Comparison of ENCODE assay signal across 9 cellular contexts in the genomic region with DNA sequence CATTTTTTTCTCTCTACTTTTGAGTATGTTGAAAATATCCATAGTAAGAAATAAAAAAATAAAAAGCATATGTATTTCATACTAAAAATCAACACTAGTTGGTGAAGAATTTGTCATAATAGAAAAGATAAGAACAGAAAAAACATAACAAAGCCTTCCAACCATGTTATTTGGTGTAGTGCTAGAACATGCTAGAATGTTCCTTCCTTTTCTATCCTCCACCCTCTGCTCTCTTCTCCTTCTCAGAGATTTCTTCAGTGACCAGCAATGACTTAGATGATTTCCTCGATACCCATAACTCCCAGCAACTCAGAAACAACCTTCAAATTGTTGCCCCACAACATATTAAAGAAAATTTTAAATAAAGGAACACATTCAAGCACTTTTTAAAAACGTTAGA. TPM values are rescaled to one million over a fixed set of nuclear protein-coding genes. Genes with fewer than 3 reads are reported as not detected.
DNase-seq lines count a peak whose midpoint lies in the region; ATAC-seq and TF ChIP-seq lines count a peak whose summit lies in the region.
"Had no signal": no experiment of that assay in that cellular context is flagged by ENCODE, and none has a peak within 500 bp of the region (broad histone marks: within the 10 kb centered on the region; RNA-seq: fewer than 3 reads in every experiment).

No MANE protein-coding gene starts in this region.

- TF ChIP-seq CTCF in RWPE2 (IDR thresholded peaks at IDR 0.05; ENCODE audit: poor library complexity, severe bottlenecking) (no peak), esophagus muscularis mucosa (IDR thresholded peaks at IDR 0.05) (no peak)

- H3K27ac Mint-ChIP-seq in T-helper 1 cell treated with Interleukin-12 subunit alpha and Interleukin-12 subunit beta and Interleukin-4 antibody, amounts not matched to agents 30 μg/mL and 1 μg/mL, for 36 hours: peak overlapping the region; percentile 95
- peak overlapping the region; percentile 93 for H3K27ac Mint-ChIP-seq in stimulated activated naive B cell treated with anti-CD40 and anti-IgM and Interleukin-4, amounts not matched to agents 10 μg/mL and 1 μg/mL and 100 μg/mL, for 72 hours

- H3K27me3 ChIP-seq in RWPE2 (ENCODE audit: insufficient read depth, poor library complexity, severe bottlenecking) (no peaks in the 10 kb centered on the region), esophagus muscularis mucosa (no peaks in the 10 kb centered on the region)

- TF ChIP-seq EP300 in esophagus muscularis mucosa (IDR thresholded peaks at IDR 0.05): no peak

- H3K4me3 ChIP-seq in RWPE2 (ENCODE audit: severe bottlenecking) (peak overlapping the region; percentile 77), esophagus muscularis mucosa (peak overlapping the region; percentile 79 to 89 (median 84))

- 59% methylated on average over 2 of the region's 2 CpGs for WGBS in esophagus muscularis mucosa

- DNase-seq in T-helper 1 cell (no peak), RWPE2 (ENCODE audit: low spot score) (no peak), esophagus muscularis mucosa (ENCODE audit: extremely low spot score) (no peak), NCI-H1105 treated with DMSO at 0.1 percent for 48 hours (lab: John Stamatoyannopoulos, UW) (no peak)
- no peak for DNase-seq in stimulated activated naive B cell treated with anti-CD40 and anti-IgM and Interleukin-4, amounts not matched to agents 10 μg/mL and 1 μg/mL and 100 μg/mL, for 72 hours
- DNase-seq: activated CD4-positive, CD25-positive, alpha-beta regulatory T cell had no signal

- peaks cover 33% of the 10 kb centered on the region for H3K4me1 Mint-ChIP-seq in T-helper 1 cell treated with Interleukin-12 subunit alpha and Interleukin-12 subunit beta and Interleukin-4 antibody, amounts not matched to agents 30 μg/mL and 1 μg/mL, for 36 hours (ENCODE audit: low read depth)
- peaks cover 24 to 49% of the 10 kb centered on the region in 2 donors for H3K4me1 Mint-ChIP-seq in stimulated activated naive B cell treated with anti-CD40 and anti-IgM and Interleukin-4, amounts not matched to agents 10 μg/mL and 1 μg/mL and 100 μg/mL, for 72 hours

- peaks cover 23% of the 10 kb centered on the region for H3K36me3 ChIP-seq in RWPE2 (ENCODE audit: low read depth)
- no peaks in the 10 kb centered on the region for H3K36me3 ChIP-seq in esophagus muscularis mucosa

- H3K4me1 ChIP-seq in RWPE2 (ENCODE audit: insufficient read depth, poor library complexity, severe bottlenecking): peaks cover 22% of the 10 kb centered on the region
- peaks cover 4 to 55% (median 47%) of the 10 kb centered on the region in 4 donors for H3K4me1 ChIP-seq in esophagus muscularis mucosa

- intact Hi-C loops in esophagus muscularis mucosa (cut with DNase I): no loop called here

- H3K9me3 ChIP-seq in RWPE2 (ENCODE audit: severe bottlenecking) (no peaks in the 10 kb centered on the region), esophagus muscularis mucosa (no peaks in the 10 kb centered on the region)

- peaks cover 4% of the 10 kb centered on the region for H3K27me3 Mint-ChIP-seq in T-helper 1 cell treated with Interleukin-12 subunit alpha and Interleukin-12 subunit beta and Interleukin-4 antibody, amounts not matched to agents 30 μg/mL and 1 μg/mL, for 36 hours (ENCODE audit: low read depth)
- H3K27me3 Mint-ChIP-seq in stimulated activated naive B cell treated with anti-CD40 and anti-IgM and Interleukin-4, amounts not matched to agents 10 μg/mL and 1 μg/mL and 100 μg/mL, for 72 hours: no peaks in the 10 kb centered on the region

- H3K9me3 Mint-ChIP-seq in T-helper 1 cell treated with Interleukin-12 subunit alpha and Interleukin-12 subunit beta and Interleukin-4 antibody, amounts not matched to agents 30 μg/mL and 1 μg/mL, for 36 hours: peaks cover 4% of the 10 kb centered on the region
- peaks cover 3 to 7% of the 10 kb centered on the region in 2 donors for H3K9me3 Mint-ChIP-seq in stimulated activated naive B cell treated with anti-CD40 and anti-IgM and Interleukin-4, amounts not matched to agents 10 μg/mL and 1 μg/mL and 100 μg/mL, for 72 hours

- H3K36me3 Mint-ChIP-seq in T-helper 1 cell treated with Interleukin-12 subunit alpha and Interleukin-12 subunit beta and Interleukin-4 antibody, amounts not matched to agents 30 μg/mL and 1 μg/mL, for 36 hours (ENCODE audit: low read depth): peaks cover 59% of the 10 kb centered on the region
- peaks cover 29 to 40% of the 10 kb centered on the region in 2 donors for H3K36me3 Mint-ChIP-seq in stimulated activated naive B cell treated with anti-CD40 and anti-IgM and Interleukin-4, amounts not matched to agents 10 μg/mL and 1 μg/mL and 100 μg/mL, for 72 hours

- no peak for TF ChIP-seq POLR2A in esophagus muscularis mucosa (IDR thresholded peaks at IDR 0.05; ENCODE audit: low read depth)

- H3K27ac ChIP-seq in RWPE2 (ENCODE audit: poor library complexity, severe bottlenecking) (no peak overlapping the region), esophagus muscularis mucosa (replicated peaks in 1 of 4) (peak overlapping the region in 1 of 4 donors; percentile 92)

- ATAC-seq in RWPE2 (ENCODE audit: low read depth) (no peak), GM19397 (IDR thresholded peaks at IDR 0.05; ENCODE audit: unreplicated experiment) (no peak), GM21723 (IDR thresholded peaks at IDR 0.05; ENCODE audit: unreplicated experiment) (no peak)
- no peak for ATAC-seq in stimulated activated naive B cell treated with anti-CD40 and anti-IgM and Interleukin-4, amounts not matched to agents 10 μg/mL and 1 μg/mL and 100 μg/mL, for 72 hours (replicated peaks)

- H3K4me3 Mint-ChIP-seq in T-helper 1 cell treated with Interleukin-12 subunit alpha and Interleukin-12 subunit beta and Interleukin-4 antibody, amounts not matched to agents 30 μg/mL and 1 μg/mL, for 36 hours: peak overlapping the region; percentile 99
- H3K4me3 Mint-ChIP-seq in stimulated activated naive B cell treated with anti-CD40 and anti-IgM and Interleukin-4, amounts not matched to agents 10 μg/mL and 1 μg/mL and 100 μg/mL, for 72 hours: peak overlapping the region; percentile 98

RNA-seq across cellular contexts. Expression of a gene that starts 2.6 kb away (rescaled TPM):
- total RNA-seq in esophagus muscularis mucosa: 10 to 100 TPM; 23.7 to 29.5 (median 27.6) TPM
